In the genomic region with DNA sequence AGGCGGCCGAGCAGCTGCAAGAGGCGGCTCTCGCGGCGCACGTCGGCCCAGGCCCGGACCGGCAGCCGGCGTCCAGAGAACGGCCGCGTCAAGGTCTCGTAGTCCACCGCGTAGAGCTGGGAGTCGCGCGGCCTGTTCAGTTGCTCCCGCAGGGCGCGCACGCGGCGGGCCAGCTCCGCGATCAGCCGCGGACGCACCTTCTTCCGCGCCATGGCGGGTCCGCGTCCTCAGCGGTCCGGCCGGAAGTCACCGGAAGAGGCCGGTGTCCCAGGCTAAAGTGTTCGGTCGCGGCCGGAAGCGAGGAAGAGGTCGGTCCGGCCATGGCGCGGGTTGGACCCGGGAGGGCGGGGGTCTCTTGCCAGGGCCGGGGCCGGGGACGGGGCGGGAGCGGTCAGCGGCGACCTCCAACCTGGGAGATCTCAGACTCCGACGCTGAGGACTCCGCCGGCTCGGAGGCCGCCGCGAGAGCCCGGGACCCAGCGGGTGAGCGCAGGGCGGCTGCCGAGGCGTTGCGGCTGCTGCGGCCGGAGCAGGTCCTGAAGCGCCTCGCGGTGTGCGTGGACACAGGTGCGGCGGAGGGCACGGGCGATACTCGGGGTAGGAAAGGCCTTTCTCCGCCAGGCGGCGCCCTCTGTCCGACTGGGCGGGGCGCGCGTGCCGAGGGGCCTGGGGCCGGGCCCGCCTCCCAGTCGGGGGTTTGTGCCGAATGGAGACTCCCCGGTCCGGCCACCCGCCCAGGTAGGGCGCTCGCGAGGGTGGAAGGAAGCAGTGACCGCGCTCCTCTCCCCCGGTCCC, we compare ENCODE assay signal across 8 cellular contexts. TPM values are rescaled to one million over a fixed set of nuclear protein-coding genes. Genes with fewer than 3 reads are reported as not detected.
DNase-seq lines count a peak whose midpoint lies in the region; ATAC-seq and TF ChIP-seq lines count a peak whose summit lies in the region.

A gene (minus strand): TSS at position 227 of the 795 bp plus-strand sequence. CDS start 15 bp downstream, at position 212.

- DNase-seq in NK-92 treated with Interleukin-12 subunit alpha and Interleukin-12 subunit beta, amount 100 ng/mL, for 24 hours (lab: John Stamatoyannopoulos, UW) = peak; percentile 68
- DNase-seq in NK-92 (lab: John Stamatoyannopoulos, UW; ENCODE audit: unreplicated experiment) = no peak
- DNase-seq in NCI-H510A (lab: John Stamatoyannopoulos, UW) = peak; percentile 53
- peak; percentile 96 for DNase-seq in activated CD4-positive, alpha-beta T cell treated with anti-CD3 and anti-CD28 coated beads, Interleukin-2, amount 10 ng/mL, durations not matched to agents 24 days and 14 days
- DNase-seq in dedifferentiated amniotic fluid mesenchymal stem cell (ENCODE audit: extremely low spot score) = peak; percentile 77
- DNase-seq in left lung = peak; percentile 85 to 94
- peak; percentile 64 for DNase-seq in stimulated activated CD4-positive, alpha-beta T cell treated with anti-CD3 and anti-CD28 coated beads, Interleukin-2, amount 100 ng/mL, for 4 hours (ENCODE audit: low read depth)

- H3K9me3 ChIP-seq in left lung = no peaks in the 10 kb centered on the region

- H3K27me3 ChIP-seq in left lung = no peaks in the 10 kb centered on the region

- peak within 1 kb of the TSS; percentile 93 for H3K4me3 Mint-ChIP-seq in activated CD4-positive, alpha-beta T cell treated with anti-CD3 and anti-CD28 coated beads, Interleukin-2, amount 10 ng/mL, durations not matched to agents 24 days and 14 days

- intact Hi-C loops in activated CD4-positive, alpha-beta T cell treated with anti-CD3 and anti-CD28 coated beads, Interleukin-2, amount 10 ng/mL, durations not matched to agents 24 days and 14 days (cut with micrococcal nuclease) = loop anchor here (1.0 to 5.0 kb wide), 4 partner anchors 9 to 169 kb away; a partner anchor contains a TSS
- intact Hi-C loops in left lung (cut with DNase I) = no loop called here

- H3K4me3 ChIP-seq in left lung = peak within 1 kb of the TSS; percentile 86 to 93

- no peaks in the 10 kb centered on the region for H3K27me3 Mint-ChIP-seq in activated CD4-positive, alpha-beta T cell treated with anti-CD3 and anti-CD28 coated beads, Interleukin-2, amount 10 ng/mL, durations not matched to agents 24 days and 14 days

- TF ChIP-seq CTCF in left lung (IDR thresholded peaks at IDR 0.05) = peak; percentile 81 to 89

- H3K4me1 ChIP-seq in left lung = peaks cover 24 to 47% of the 10 kb centered on the region in 2 donors

- ATAC-seq in HG03139 (IDR thresholded peaks at IDR 0.05; ENCODE audit: unreplicated experiment) (peak; percentile 41), left lung (peak; percentile 78)

- H3K4me1 Mint-ChIP-seq in activated CD4-positive, alpha-beta T cell treated with anti-CD3 and anti-CD28 coated beads, Interleukin-2, amount 10 ng/mL, durations not matched to agents 24 days and 14 days = peaks cover 10% of the 10 kb centered on the region

- H3K27ac ChIP-seq in left lung = peak within 1 kb of the TSS; percentile 89 to 93

- peak within 1 kb of the TSS; percentile 95 for H3K27ac Mint-ChIP-seq in activated CD4-positive, alpha-beta T cell treated with anti-CD3 and anti-CD28 coated beads, Interleukin-2, amount 10 ng/mL, durations not matched to agents 24 days and 14 days

- peaks cover 18% of the 10 kb centered on the region for H3K36me3 Mint-ChIP-seq in activated CD4-positive, alpha-beta T cell treated with anti-CD3 and anti-CD28 coated beads, Interleukin-2, amount 10 ng/mL, durations not matched to agents 24 days and 14 days (ENCODE audit: low read depth)

- no peaks in the 10 kb centered on the region for H3K9me3 Mint-ChIP-seq in activated CD4-positive, alpha-beta T cell treated with anti-CD3 and anti-CD28 coated beads, Interleukin-2, amount 10 ng/mL, durations not matched to agents 24 days and 14 days

- peaks cover 0 to 49% of the 10 kb centered on the region in 2 donors for H3K36me3 ChIP-seq in left lung

RNA-seq across cellular contexts. Expression of the gene that starts here (rescaled TPM):
- total RNA-seq in activated CD4-positive, alpha-beta T cell treated with anti-CD3 and anti-CD28 coated beads, Interleukin-2, amount 10 ng/mL, durations not matched to agents 24 days and 14 days = 201 and 207 TPM in 2 replicates
- total RNA-seq in left lung = 10 to 100 TPM; 72.5 to 91.5 TPM
